In genomic region chr10:93475871-93476270, GRCh38 we compare ENCODE assay signal across 13 cellular contexts. TPM values are rescaled to one million over a fixed set of nuclear protein-coding genes. Genes with fewer than 3 reads are reported as not detected.
DNase-seq lines count a peak whose midpoint lies in the region; ATAC-seq and TF ChIP-seq lines count a peak whose summit lies in the region.
"Had no signal": no experiment of that assay in that cellular context is flagged by ENCODE, and none has a peak within 500 bp of the region (broad histone marks: within the 10 kb centered on the region; RNA-seq: fewer than 3 reads in every experiment).

No MANE protein-coding gene starts in this region.

- peaks cover 69% of the 10 kb centered on the region for H3K4me1 Mint-ChIP-seq in CD14-positive monocyte

- H3K36me3 Mint-ChIP-seq in CD14-positive monocyte: peaks cover 17 to 28% of the 10 kb centered on the region in 2 donors
- H3K36me3 Mint-ChIP-seq: neural progenitor cell had no signal

- ATAC-seq in GM18868 (IDR thresholded peaks at IDR 0.05; ENCODE audit: unreplicated experiment): no peak
- ATAC-seq: GM12878 had no signal

- H3K4me1 ChIP-seq in colonic mucosa: peaks cover 19% of the 10 kb centered on the region
- peaks cover 12 to 51% of the 10 kb centered on the region in 2 donors for H3K4me1 ChIP-seq in mucosa of rectum (ENCODE audit: control insufficient read depth in 2 of 2, insufficient read depth in 2 of 2, low read length in 2 of 2)

- H3K4me3 ChIP-seq in colonic mucosa: no peak overlapping the region
- H3K4me3 ChIP-seq in mucosa of rectum (ENCODE audit: low read length in 2 of 2): peak overlapping the region in 1 of 2 donors; percentile 10
- H3K4me3 ChIP-seq: BLaER1 treated with 17β-estradiol and CSF1 and Interleukin-3, amounts not matched to agents 10 nM and 100 nM; GM12878; heart left ventricle; neural progenitor cell; SJCRH30 had no signal

- H3K9me3 Mint-ChIP-seq in CD14-positive monocyte: no peaks in the 10 kb centered on the region
- H3K9me3 Mint-ChIP-seq: neural progenitor cell had no signal

- peak overlapping the region in 1 of 2 donors; percentile 59 for H3K9ac ChIP-seq in colonic mucosa (ENCODE audit: low read depth in 2 of 2, low read length in 2 of 2)
- peak overlapping the region in 1 of 2 donors; percentile 17 for H3K9ac ChIP-seq in mucosa of rectum (ENCODE audit: low read depth in 1 of 2, low read length in 2 of 2)
- H3K9ac ChIP-seq: BLaER1 treated with 17β-estradiol and CSF1 and Interleukin-3, amounts not matched to agents 10 nM and 100 nM; neural progenitor cell had no signal

- peak overlapping the region; percentile 80 for H3K27ac ChIP-seq in colonic mucosa
- H3K27ac ChIP-seq in mucosa of rectum (ENCODE audit: low read depth in 2 of 2, low read length in 2 of 2): peak overlapping the region; percentile 75 to 88
- H3K27ac ChIP-seq: neural progenitor cell, SJCRH30 had no signal

- peak overlapping the region in 1 of 2 donors; percentile 69 for H3K4me3 Mint-ChIP-seq in CD14-positive monocyte
- H3K4me3 Mint-ChIP-seq: neural progenitor cell had no signal

- H3K9me3 ChIP-seq in colonic mucosa: no peaks in the 10 kb centered on the region
- no peaks in the 10 kb centered on the region for H3K9me3 ChIP-seq in mucosa of rectum (ENCODE audit: control insufficient read depth in 2 of 2, low read length in 2 of 2)
- H3K9me3 ChIP-seq: BLaER1 treated with 17β-estradiol and CSF1 and Interleukin-3, amounts not matched to agents 10 nM and 100 nM; heart left ventricle; SJCRH30 had no signal

- intact Hi-C loops in CD14-positive monocyte (cut with micrococcal nuclease): no loop called here
- intact Hi-C loops in colonic mucosa (cut with DNase I): loop anchor here (5.0 kb wide), 1 partner anchor 39 kb away; no protein-coding TSS in a partner anchor

- H3K27me3 ChIP-seq in colonic mucosa (no peaks in the 10 kb centered on the region), mucosa of rectum (ENCODE audit: control insufficient read depth in 2 of 2, insufficient read depth in 2 of 2, low read length in 2 of 2) (no peaks in the 10 kb centered on the region)
- H3K27me3 ChIP-seq: heart left ventricle, SJCRH30 had no signal

- no peak for TF ChIP-seq CTCF in CD14-positive monocyte (IDR thresholded peaks at IDR 0.05)
- TF ChIP-seq CTCF in colonic mucosa (IDR thresholded peaks at IDR 0.05): no peak

- no peaks in the 10 kb centered on the region for H3K27me3 Mint-ChIP-seq in CD14-positive monocyte (ENCODE audit: low read depth in 3 of 3)

- no peaks in the 10 kb centered on the region for H3K36me3 ChIP-seq in colonic mucosa
- no peaks in the 10 kb centered on the region for H3K36me3 ChIP-seq in mucosa of rectum (ENCODE audit: control insufficient read depth in 2 of 2, insufficient read depth in 2 of 2, low read length in 2 of 2)
- H3K36me3 ChIP-seq: BLaER1 treated with 17β-estradiol and CSF1 and Interleukin-3, amounts not matched to agents 10 nM and 100 nM; neural progenitor cell; SJCRH30 had no signal

- DNase-seq in CD14-positive monocyte (ENCODE audit: low spot score) (no peak), MV-4-11 (lab: John Stamatoyannopoulos, UW) (peak; percentile 69), colonic mucosa (peak; percentile 75), NCI-H1092 (lab: John Stamatoyannopoulos, UW) (no peak), NCI-H1436 (lab: John Stamatoyannopoulos, UW) (no peak)
- no peak for DNase-seq in activated CD8-positive, alpha-beta memory T cell treated with anti-CD3 and anti-CD28 coated beads for 24 hours
- DNase-seq: heart left ventricle, SJCRH30 had no signal

- peak overlapping the region; percentile 78 to 93 (median 89) for H3K27ac Mint-ChIP-seq in CD14-positive monocyte
- H3K27ac Mint-ChIP-seq: neural progenitor cell had no signal

RNA-seq across cellular contexts. Expression of gene MYOF, which starts 6.3 kb away (rescaled TPM):
- polyA plus RNA-seq in CD14-positive monocyte: 10 to 100 TPM in 1 of 2 donors, 1 to 10 TPM in 1; 9.7 to 14.5 TPM
- total RNA-seq in colonic mucosa: 10 to 100 TPM; 88.1 to 90.9 TPM

RNA-seq across cellular contexts. Expression of gene CEP55, which starts 20.5 kb away (rescaled TPM):
- under 1 TPM in 1 of 2 donors, not detected in 1; 0.26 TPM for polyA plus RNA-seq in CD14-positive monocyte
- total RNA-seq in colonic mucosa: 10 to 100 TPM; 11.3 to 30.0 TPM

Comparison
In these comparisons a context has a peak if more than half of its experiments do, and no peak if none do; other contexts are left out.
1. DNase-seq: peak in MV-4-11 (single experiment) and colonic mucosa (single experiment); none in CD14-positive monocyte (single experiment), NCI-H1092 (single experiment), NCI-H1436 (single experiment) and activated CD8-positive, alpha-beta memory T cell treated with anti-CD3 and anti-CD28 coated beads for 24 hours (single experiment).